In genomic region chr14:104368751-104369100, GRCh38 we compare ENCODE assay signal across 18 cellular contexts.
"Had no signal": no experiment of that assay in that cellular context is flagged by ENCODE, and none has a peak within 500 bp of the region (broad histone marks: within the 10 kb centered on the region; RNA-seq: fewer than 3 reads in every experiment).

No MANE protein-coding gene starts in this region.

- H3K27ac ChIP-seq: ascending aorta, body of pancreas had no signal

- H3K4me1 ChIP-seq: ascending aorta had no signal

- DNase-seq: activated CD4-positive, alpha-beta T cell treated with anti-CD3 and anti-CD28 coated beads for 4 hours; activated CD8-positive, alpha-beta T cell treated with anti-CD3 and anti-CD28 coated beads, Interleukin-2, amount 10 ng/mL, durations not matched to agents 7 days and 5 days; activated effector memory CD4-positive, alpha-beta T cell treated with Interleukin-2 at 50 U/mL for 16 hours; activated naive CD4-positive, alpha-beta T cell; activated T-cell treated with anti-CD3 and anti-CD28 coated beads, Interleukin-2, amount 50 U/mL, for 24 hours; body of pancreas; KG1; NCI-H1048; NCI-H1694 treated with DMSO at 0.1 percent for 48 hours; NCI-H2029 treated with DMSO at 0.1 percent for 48 hours; NCI-H510A; NCI-H526 treated with DMSO at 0.1 percent for 48 hours; NCI-H82; OCI-M1; RPMI8226 had no signal

- H3K27me3 ChIP-seq: ascending aorta had no signal

- H3K36me3 ChIP-seq: ascending aorta had no signal

- ATAC-seq: activated CD4-positive, CD25-positive, alpha-beta regulatory T cell treated with anti-CD3 and anti-CD28 coated beads, Interleukin-2, amount 50 U/mL, for 24 hours; activated CD8-positive, alpha-beta T cell treated with anti-CD3 and anti-CD28 coated beads, Interleukin-2, amount 10 ng/mL, durations not matched to agents 7 days and 5 days; body of pancreas; Panc1 had no signal

- H3K9me3 ChIP-seq: ascending aorta, body of pancreas had no signal

- H3K4me3 ChIP-seq: ascending aorta, body of pancreas had no signal
